ENCODE assay signal across 6 cellular contexts in genomic region chr6:68181027-68181426, GRCh38.
A peak's percentile ranks its signal among the peaks of the same experiment; 100 is the strongest.
DNase-seq lines count a peak whose midpoint lies in the region; ATAC-seq, FAIRE-seq and TF ChIP-seq lines count a peak whose summit lies in the region.
"Not testable (repeated sequence)": the region's sequence is repeated elsewhere in the genome, so short reads cannot be mapped to it uniquely, and the experiment has no call there.

No MANE protein-coding gene starts in this region.

- not testable (repeated sequence) for H4K5ac ChIP-seq in H1 (ENCODE audit: insufficient read length, low read depth, low read length)

- not testable (repeated sequence) for H3K14ac ChIP-seq in H1 (ENCODE audit: insufficient read length)

- not testable (repeated sequence) for H2BK15ac ChIP-seq in H1 (ENCODE audit: low read length)

- not testable (repeated sequence) for H3K36me3 ChIP-seq in GM23338 (ENCODE audit: insufficient read depth); NT2/D1 (ENCODE audit: insufficient read depth, insufficient read length, low read length); H1 (ENCODE audit: control insufficient read depth in 2 of 4, insufficient read depth in 4 of 4, low read length in 3 of 4); iPS-20b (ENCODE audit: insufficient read depth, low read depth, low read length)

- not testable (repeated sequence) for TF ChIP-seq POLR2A in H1 (IDR thresholded peaks at IDR 0.05; ENCODE audit: control extremely low read depth in 1 of 2, low read depth in 2 of 2, low read length in 2 of 2)

- TF ChIP-seq CTCF in GM23338 (conservative IDR thresholded peaks at IDR 0.05; ENCODE audit: low read depth in 2 of 2); H1 (IDR thresholded peaks at IDR 0.05; ENCODE audit: control extremely low read depth in 1 of 3, insufficient read depth in 1 of 3, low read depth in 1 of 3, low read length in 3 of 3); nephron progenitor cell (IDR thresholded peaks at IDR 0.05): not testable (repeated sequence)

- CTCF ChIA-PET in H1 (lab: Charles Lee; ENCODE audit: partially characterized antibody), result not testable (repeated sequence)

- peaks cover 17% of the 10 kb centered on the region for H3K4me1 Mint-ChIP-seq in GM23338
- not testable (repeated sequence) for H3K4me1 Mint-ChIP-seq in nephron progenitor cell

- not testable (repeated sequence) for FAIRE-seq in H1 (lab: Jason Lieb, UNC)

- not testable (repeated sequence) for H2BK12ac ChIP-seq in H1 (ENCODE audit: low read depth, low read length)

- peaks cover 61% of the 10 kb centered on the region for H3K27me3 Mint-ChIP-seq in GM23338 (ENCODE audit: insufficient read depth, low read depth, poor library complexity)
- not testable (repeated sequence) for H3K27me3 Mint-ChIP-seq in nephron progenitor cell (ENCODE audit: low read depth, poor library complexity)

- H3K79me1 ChIP-seq in H1 (ENCODE audit: low read depth, low read length), result not testable (repeated sequence)

- not testable (repeated sequence) for H4K20me1 ChIP-seq in GM23338 (replicated peaks; ENCODE audit: insufficient read depth); H1 (replicated peaks in 1 of 2; ENCODE audit: control insufficient read depth in 1 of 2, insufficient read depth in 2 of 2, low read length in 2 of 2)

- H3K27ac ChIP-seq in GM23338 (ENCODE audit: low read depth); H1 (ENCODE audit: low read depth, low read length); iPS-20b (ENCODE audit: low read length): not testable (repeated sequence)

- not testable (repeated sequence) for H2BK120ac ChIP-seq in H1 (replicated peaks; ENCODE audit: low read depth, low read length)

- H3K9me3 ChIP-seq in NT2/D1 (ENCODE audit: insufficient read depth, low read length); iPS-20b (ENCODE audit: insufficient read depth, low read depth, low read length): not testable (repeated sequence)
- H3K9me3 ChIP-seq in H1 (ENCODE audit: insufficient read depth in 2 of 2, low read depth in 1 of 2, low read length in 1 of 2), result peaks cover 8 to 17% of the 10 kb centered on the region in 2 experiments; a peak in 2 of 4 replicates

- H3K4ac ChIP-seq in H1 (replicated peaks; ENCODE audit: insufficient read length, low read depth, low read length), result not testable (repeated sequence)

- H3K4me2 ChIP-seq in GM23338; H1 (ENCODE audit: insufficient read depth in 1 of 2, low read depth in 2 of 2, low read length in 2 of 2): not testable (repeated sequence)

- H4K91ac ChIP-seq in H1 (replicated peaks; ENCODE audit: insufficient read length, low read length), result not testable (repeated sequence)

- peak; percentile 76 for DNase-seq in GM23338 (ENCODE audit: low spot score)
- peak; percentile 46 for DNase-seq in NT2/D1 (ENCODE audit: low read depth, low spot score)
- not testable (repeated sequence) for DNase-seq in H1 (ENCODE audit: low read depth in 1 of 2, low spot score in 2 of 2); nephron progenitor cell
- peak; percentile 12 for DNase-seq in iPS DF 19.7 (ENCODE audit: low read depth, low spot score)

- not testable (repeated sequence) for TF ChIP-seq EP300 in H1 (IDR thresholded peaks at IDR 0.05; ENCODE audit: borderline replicate concordance in 1 of 2, low read depth in 2 of 2, low read length in 2 of 2)

- POLR2A ChIA-PET in H1 (lab: Charles Lee; ENCODE audit: partially characterized antibody), result not testable (repeated sequence)

- H3K18ac ChIP-seq in H1 (ENCODE audit: extremely low read depth, low read length), result not testable (repeated sequence)

- not testable (repeated sequence) for H3K23me2 ChIP-seq in H1 (ENCODE audit: low read depth, low read length)

- ATAC-seq in GM23338, result peak; percentile 85

- H3K4me1 ChIP-seq in GM23338 (ENCODE audit: insufficient read depth); NT2/D1 (ENCODE audit: insufficient read depth, insufficient read length); H1 (replicated peaks in 1 of 4; ENCODE audit: control insufficient read depth in 3 of 4, insufficient read depth in 4 of 4, low read length in 3 of 4); iPS-20b (ENCODE audit: insufficient read depth, low read length): not testable (repeated sequence)

- H3K9me3 Mint-ChIP-seq in GM23338, result peaks cover 18% of the 10 kb centered on the region
- not testable (repeated sequence) for H3K9me3 Mint-ChIP-seq in nephron progenitor cell

- H3K4me3 ChIP-seq in GM23338; NT2/D1 (ENCODE audit: insufficient read length, low read depth); H1 (ENCODE audit: extremely low read depth in 1 of 4, insufficient read depth in 2 of 4, low read depth in 3 of 4, low read length in 4 of 4): not testable (repeated sequence)
- peak overlapping the region; percentile 43; the same call in 1 of the 2 replicates for H3K4me3 ChIP-seq in iPS-20b (ENCODE audit: low read length)

- H3F3A ChIP-seq in GM23338 (replicated peaks; ENCODE audit: low read depth), result not testable (repeated sequence)

- not testable (repeated sequence) for H3K9me2 ChIP-seq in GM23338 (ENCODE audit: insufficient read depth)

- H3K9ac ChIP-seq in NT2/D1 (ENCODE audit: insufficient read length, low read depth); H1 (replicated peaks in 1 of 4; ENCODE audit: extremely low read depth in 1 of 4, low read depth in 3 of 4, low read length in 3 of 4); iPS-20b (ENCODE audit: low read depth, low read length): not testable (repeated sequence)

- H2BK20ac ChIP-seq in H1 (ENCODE audit: low read length), result not testable (repeated sequence)

- not testable (repeated sequence) for H3K27ac Mint-ChIP-seq in GM23338
- peak overlapping the region; percentile 51 for H3K27ac Mint-ChIP-seq in nephron progenitor cell

- H3K27me3 ChIP-seq in GM23338 (ENCODE audit: insufficient read depth) (peaks cover 93% of the 10 kb centered on the region), NT2/D1 (ENCODE audit: insufficient read depth, insufficient read length) (peaks cover 37% of the 10 kb centered on the region), H1 (replicated peaks in 1 of 4; ENCODE audit: control insufficient read depth in 3 of 4, extremely low read depth in 1 of 4, insufficient read depth in 3 of 4, low read length in 3 of 4) (peaks cover 20 to 51% (median 47%) of the 10 kb centered on the region in 4 experiments), iPS-20b (ENCODE audit: insufficient read depth, low read length) (peaks cover 80% of the 10 kb centered on the region)

- not testable (repeated sequence) for H3K79me2 ChIP-seq in GM23338 (replicated peaks; ENCODE audit: insufficient read depth); H1 (ENCODE audit: control insufficient read depth in 1 of 2, insufficient read depth in 2 of 2, low read length in 2 of 2)

- H3K4me3 Mint-ChIP-seq in GM23338, nephron progenitor cell: not testable (repeated sequence)

- not testable (repeated sequence) for H3K36me3 Mint-ChIP-seq in GM23338 (ENCODE audit: low read depth); nephron progenitor cell (ENCODE audit: low read depth)

- not testable (repeated sequence) for H2AFZ ChIP-seq in GM23338; H1 (ENCODE audit: low read length)

- not testable (repeated sequence) for H4K8ac ChIP-seq in H1 (ENCODE audit: extremely low read depth, insufficient read depth, low read length)

- not testable (repeated sequence) for H2AK5ac ChIP-seq in H1 (ENCODE audit: low read depth, low read length)

- not testable (repeated sequence) for TF ChIP-seq RAD21 in H1 (IDR thresholded peaks at IDR 0.05 in 1 of 2, conservative IDR thresholded peaks at IDR 0.05 in 1 of 2; ENCODE audit: low read depth in 2 of 2, low read length in 2 of 2)

- 18% methylated on average over 3 of the region's 3 CpGs; no CpG with 5 or more reads in 1 of the 2 experiments for WGBS in H1 (ENCODE audit: extremely low coverage in 1 of 2, insufficient coverage in 1 of 2, insufficient read length in 1 of 2, insufficient replicate concordance in 2 of 2, low coverage in 1 of 2, low lambda C conversion rate in 2 of 2, missing lambda C conversion rate in 1 of 2), 2 experiments

- not testable (repeated sequence) for H3K23ac ChIP-seq in H1 (ENCODE audit: insufficient read length)

- H3K56ac ChIP-seq in H1 (replicated peaks; ENCODE audit: insufficient read length, low read depth, low read length), result not testable (repeated sequence)

- H2BK5ac ChIP-seq in H1 (ENCODE audit: low read depth, low read length), result not testable (repeated sequence)

TF ChIP-seq in GM23338, 12 proteins besides CTCF, POLR2A, EP300 and RAD21:
- TF ChIP-seq POLR2AphosphoS5 (IDR thresholded peaks at IDR 0.05; ENCODE audit: low read depth) (0 out of 2 replicates have a peak, but pooled peaks have one; percentile 32), NANOG (IDR thresholded peaks at IDR 0.05; ENCODE audit: borderline replicate concordance) (peak; percentile 90)
TF ChIP-seq in GM23338: peak in this region for 2; not testable (repeated sequence) for 10.

TF ChIP-seq in H1, 55 proteins besides CTCF, POLR2A, EP300 and RAD21 (continues in another document):
- TF ChIP-seq NANOG (IDR thresholded peaks at IDR 0.05; ENCODE audit: insufficient read depth, low read depth, low read length, poor library complexity, severe bottlenecking) (peak; percentile 81), SP1 (IDR thresholded peaks at IDR 0.05; ENCODE audit: low read depth, low read length) (peak; percentile 50; the same call in 1 of the 2 replicates)
